ENCODE assay signal across 9 cellular contexts in genomic region chr10:79245539-79246208, GRCh38.
DNase-seq lines count a peak whose midpoint lies in the region; ATAC-seq, FAIRE-seq and TF ChIP-seq lines count a peak whose summit lies in the region.
"Had no signal": no experiment of that assay in that cellular context is flagged by ENCODE, and none has a peak within 500 bp of the region (broad histone marks: within the 10 kb centered on the region; RNA-seq: fewer than 3 reads in every experiment).

No MANE protein-coding gene starts in this region.

- H3K9me3 Mint-ChIP-seq in nephron progenitor cell = no peaks in the 10 kb centered on the region

- peaks cover 61% of the 10 kb centered on the region for H3K4me1 Mint-ChIP-seq in nephron progenitor cell

- ATAC-seq in HepG2 (no peak), GM18502 (IDR thresholded peaks at IDR 0.05; ENCODE audit: poor library complexity, unreplicated experiment) (no peak)

- TF ChIP-seq EP300 in HepG2 (IDR thresholded peaks at IDR 0.05; ENCODE audit: low read depth in 2 of 2, low read length in 2 of 2) (no peak), HepG2 (CRISPR knock-in tag; IDR thresholded peaks at IDR 0.05; ENCODE audit: borderline replicate concordance) (no peak)

- FAIRE-seq in HepG2 (lab: Jason Lieb, UNC) = no peak

- H3K27ac Mint-ChIP-seq in nephron progenitor cell = peak overlapping the region; percentile 45

- no peak for TF ChIP-seq RAD21 in liver (IDR thresholded peaks at IDR 0.05)
- no peak for TF ChIP-seq RAD21 in HepG2 (CRISPR knock-in tag; IDR thresholded peaks at IDR 0.05)

- no peak overlapping the region for H3K4me2 ChIP-seq in HepG2 (ENCODE audit: low read depth, low read length)
- H3K4me2 ChIP-seq in neuronal stem cell (ENCODE audit: insufficient read depth, low read length, poor library complexity, severe bottlenecking) = no peak overlapping the region

- intact Hi-C loops in HepG2 (cut with micrococcal nuclease; ENCODE audit: unreplicated experiment) (no loop called here), ascending aorta (cut with DNase I) (loop anchor here (1.0 to 10.0 kb wide), 7 partner anchors 21 to 199 kb away; partner anchors contain the start of gene ZCCHC24), vagina (cut with DNase I) (no loop called here)

- H3K36me3 ChIP-seq in liver (ENCODE audit: control insufficient read depth in 4 of 4, insufficient read depth in 3 of 4, low read depth in 1 of 4, low read length in 3 of 4) (no peaks in the 10 kb centered on the region), HepG2 (replicated peaks in 1 of 2; ENCODE audit: control insufficient read depth in 1 of 2, insufficient read depth in 2 of 2, low read length in 2 of 2) (peaks cover 9 to 43% of the 10 kb centered on the region in 2 experiments; a peak in 4 of 5 replicates), ascending aorta (no peaks in the 10 kb centered on the region), vagina (no peaks in the 10 kb centered on the region), neuronal stem cell (replicated peaks in 1 of 2; ENCODE audit: control insufficient read depth in 2 of 2, insufficient read depth in 2 of 2, low read length in 2 of 2) (peaks cover 0 to 34% of the 10 kb centered on the region in 2 donors)

- H3K36me3 Mint-ChIP-seq in nephron progenitor cell (ENCODE audit: low read depth) = no peaks in the 10 kb centered on the region

- no peak overlapping the region for H3K14ac ChIP-seq in neuronal stem cell (ENCODE audit: low read length)

- H3K23ac ChIP-seq in neuronal stem cell (ENCODE audit: low read depth, low read length, poor library complexity) = no peak overlapping the region

- no peaks in the 10 kb centered on the region for H3K27me3 ChIP-seq in liver (ENCODE audit: control insufficient read depth in 4 of 4, insufficient read depth in 4 of 4, low read length in 3 of 4)
- no peaks in the 10 kb centered on the region for H3K27me3 ChIP-seq in HepG2 (ENCODE audit: control insufficient read depth in 1 of 2, insufficient read depth in 2 of 2, low read length in 2 of 2)
- H3K27me3 ChIP-seq in ascending aorta = no peaks in the 10 kb centered on the region
- no peaks in the 10 kb centered on the region for H3K27me3 ChIP-seq in vagina
- no peaks in the 10 kb centered on the region for H3K27me3 ChIP-seq in neuronal stem cell (ENCODE audit: control insufficient read depth in 3 of 3, insufficient read depth in 3 of 3, low read depth in 1 of 3, low read length in 3 of 3)

- H3K4me1 ChIP-seq in liver (ENCODE audit: control insufficient read depth in 4 of 4, insufficient read depth in 4 of 4, low read length in 3 of 4) = peaks cover 13 to 42% (median 28%) of the 10 kb centered on the region in 4 donors
- H3K4me1 ChIP-seq in HepG2 (ENCODE audit: insufficient read depth, low read length) = no peaks in the 10 kb centered on the region
- H3K4me1 ChIP-seq in ascending aorta = peaks cover 40 to 78% of the 10 kb centered on the region in 2 donors
- peaks cover 93% of the 10 kb centered on the region for H3K4me1 ChIP-seq in vagina
- H3K4me1 ChIP-seq in neuronal stem cell (ENCODE audit: control insufficient read depth in 2 of 2, insufficient read depth in 1 of 2, low read depth in 1 of 2, low read length in 2 of 2) = peaks cover 22 to 25% of the 10 kb centered on the region in 2 donors

- 77% methylated on average over 9 of the region's 9 CpGs for WGBS in liver
- WGBS in HepG2 (ENCODE audit: low lambda C conversion rate) = 98% methylated on average over 6 of the region's 9 CpGs
- no CpG with 5 or more reads among the region's 9 CpGs for whole genome bisulfite sequencing in neuronal stem cell (ENCODE audit: extremely low coverage in 2 of 2, insufficient read length in 2 of 2, insufficient replicate concordance in 1 of 2), 2 donors

- H4K91ac ChIP-seq in neuronal stem cell (ENCODE audit: low read depth, low read length, poor library complexity) = no peak overlapping the region

- H3K18ac ChIP-seq in neuronal stem cell (ENCODE audit: low read length) = no peak overlapping the region

- no TSS peak for BruUV-seq in HepG2 (replicated peaks; lab: Mats Ljungman, UMichigan)

- H2BK15ac ChIP-seq in neuronal stem cell (ENCODE audit: low read length) = no peak overlapping the region

- H3K9ac ChIP-seq in liver (ENCODE audit: low read depth in 1 of 2, low read length in 2 of 2) (no peak overlapping the region), HepG2 (ENCODE audit: insufficient read depth, low read depth, low read length) (no peak overlapping the region), neuronal stem cell (ENCODE audit: low read depth, low read length, poor library complexity) (no peak overlapping the region)

- no peak overlapping the region for H2AK5ac ChIP-seq in neuronal stem cell (ENCODE audit: low read depth, low read length)

- no peak overlapping the region for H4K8ac ChIP-seq in neuronal stem cell (ENCODE audit: low read depth, low read length)

- H2BK5ac ChIP-seq in neuronal stem cell (ENCODE audit: low read length) = no peak overlapping the region

- peak overlapping the region; percentile 62 for H3K4me3 Mint-ChIP-seq in nephron progenitor cell

- in situ Hi-C loops in HepG2 (cut with HindIII; ENCODE audit: extremely low pct_ligation_motif_present, low pct_unique_long_range_greater_than_20kb) = no loop called here

- POLR2A ChIA-PET in HepG2 (lab: Yijun Ruan, JAX) = no interaction called here

- CTCF ChIA-PET in HepG2 (lab: Yijun Ruan, JAX; ENCODE audit: low intra/inter-chr PET ratio, low total read pairs) = no interaction called here

- H4K20me1 ChIP-seq in HepG2 (ENCODE audit: insufficient read depth, low read length) = peaks cover 42% of the 10 kb centered on the region; the same call in 1 of the 2 replicates

- no peaks in the 10 kb centered on the region for H3K9me3 ChIP-seq in liver (ENCODE audit: control insufficient read depth in 4 of 4, low read length in 3 of 4)
- H3K9me3 ChIP-seq in HepG2 (ENCODE audit: low read length) = no peaks in the 10 kb centered on the region
- H3K9me3 ChIP-seq in ascending aorta = no peaks in the 10 kb centered on the region
- no peaks in the 10 kb centered on the region for H3K9me3 ChIP-seq in vagina
- peaks cover 0 to 2% of the 10 kb centered on the region in 2 donors for H3K9me3 ChIP-seq in neuronal stem cell (replicated peaks in 1 of 2; ENCODE audit: control insufficient read depth in 2 of 2, insufficient read depth in 1 of 2, low read depth in 1 of 2, low read length in 2 of 2)

- TF ChIP-seq CTCF in liver (IDR thresholded peaks at IDR 0.05; ENCODE audit: low read depth, low read length, missing input control) (no peak), HepG2 (CRISPR knock-in tag; IDR thresholded peaks at IDR 0.05) (no peak), ascending aorta (IDR thresholded peaks at IDR 0.05) (no peak), nephron progenitor cell (IDR thresholded peaks at IDR 0.05) (no peak), vagina (IDR thresholded peaks at IDR 0.05) (no peak)

- H3K79me2 ChIP-seq in HepG2 (ENCODE audit: insufficient read depth, low read length) = peaks cover 2% of the 10 kb centered on the region

- peak overlapping the region; percentile 55 to 77 for H3K27ac ChIP-seq in liver (ENCODE audit: low read depth in 1 of 2, low read length in 2 of 2)
- H3K27ac ChIP-seq in HepG2 (ENCODE audit: extremely low read length, insufficient read depth, low read length) = no peak overlapping the region
- H3K27ac ChIP-seq in ascending aorta = peak overlapping the region; percentile 96 to 99
- peak overlapping the region; percentile 73 for H3K27ac ChIP-seq in vagina
- no peak overlapping the region for H3K27ac ChIP-seq in neuronal stem cell (replicated peaks; ENCODE audit: low read length)

- H3K79me1 ChIP-seq in neuronal stem cell (ENCODE audit: low read depth, low read length) = peaks cover 25% of the 10 kb centered on the region

- no peak overlapping the region for H2BK12ac ChIP-seq in neuronal stem cell (ENCODE audit: low read length)

- H3K4ac ChIP-seq in neuronal stem cell (ENCODE audit: low read length) = no peak overlapping the region

- peaks cover 11% of the 10 kb centered on the region for H3K27me3 Mint-ChIP-seq in nephron progenitor cell (ENCODE audit: low read depth, poor library complexity)

- no peak overlapping the region for H2BK120ac ChIP-seq in neuronal stem cell (ENCODE audit: low read depth, low read length)

- DNase-seq in HepG2 (ENCODE audit: low spot score) (no peak), ascending aorta (ENCODE audit: low spot score in 2 of 2) (no peak), nephron progenitor cell (no peak), vagina (ENCODE audit: extremely low spot score in 2 of 2) (no peak), GM03348 (ENCODE audit: low spot score) (no peak), neuronal stem cell (ENCODE audit: low spot score) (no peak)
- DNase-seq: NCI-H2227 treated with DMSO at 0.1 percent for 48 hours had no signal

- H2AFZ ChIP-seq in HepG2 (ENCODE audit: low read length) = no peak overlapping the region
- H2AFZ ChIP-seq in neuronal stem cell (ENCODE audit: low read length) = no peak overlapping the region

- TF ChIP-seq POLR2A in HepG2 (IDR thresholded peaks at IDR 0.05; ENCODE audit: insufficient read depth in 1 of 2, low read depth in 2 of 2, low read length in 2 of 2) (no peak), vagina (IDR thresholded peaks at IDR 0.05) (peak in 1 of 2 donors; percentile 7)

- no peak overlapping the region for H3K4me3 ChIP-seq in liver (ENCODE audit: low read depth in 1 of 3, low read length in 3 of 3)
- H3K4me3 ChIP-seq in HepG2 (replicated peaks in 1 of 3; ENCODE audit: insufficient read depth in 1 of 3, low read depth in 2 of 3, low read length in 3 of 3) = no peak overlapping the region
- peak overlapping the region in 1 of 2 donors; percentile 11 for H3K4me3 ChIP-seq in ascending aorta
- peak overlapping the region in 1 of 2 donors; percentile 15 for H3K4me3 ChIP-seq in vagina
- no peak overlapping the region for H3K4me3 ChIP-seq in neuronal stem cell (ENCODE audit: low read length in 2 of 2)

TF ChIP-seq in liver, 16 proteins besides CTCF, POLR2A, EP300 and RAD21:
- TF ChIP-seq MAX (IDR thresholded peaks at IDR 0.05) (no peak), RXRA (IDR thresholded peaks at IDR 0.05) (peak in 1 of 2 donors; percentile 83)

TF ChIP-seq in HepG2, 621 proteins besides CTCF, POLR2A, EP300 and RAD21 (continues in another document):
- TF ChIP-seq ZSCAN30 (CRISPR knock-in tag; IDR thresholded peaks at IDR 0.05) (no peak), E2F2 (CRISPR knock-in tag; IDR thresholded peaks at IDR 0.05; ENCODE audit: borderline replicate concordance) (no peak), ZNF605 (CRISPR knock-in tag; IDR thresholded peaks at IDR 0.05) (no peak), KLF6 (CRISPR knock-in tag; IDR thresholded peaks at IDR 0.05) (no peak), HHEX (CRISPR knock-in tag; IDR thresholded peaks at IDR 0.05) (no peak), ZNF792 (CRISPR knock-in tag; IDR thresholded peaks at IDR 0.05) (no peak)

Comparison
In these comparisons a context has a peak if more than half of its experiments do, and no peak if none do; other contexts are left out.
1. H3K27ac ChIP-seq: peak in liver (2 of 2), ascending aorta (2 of 2) and vagina (single experiment); none in HepG2 (single experiment) and neuronal stem cell (single experiment).